2 cellular contexts compared by ENCODE assay signal in the genomic region with DNA sequence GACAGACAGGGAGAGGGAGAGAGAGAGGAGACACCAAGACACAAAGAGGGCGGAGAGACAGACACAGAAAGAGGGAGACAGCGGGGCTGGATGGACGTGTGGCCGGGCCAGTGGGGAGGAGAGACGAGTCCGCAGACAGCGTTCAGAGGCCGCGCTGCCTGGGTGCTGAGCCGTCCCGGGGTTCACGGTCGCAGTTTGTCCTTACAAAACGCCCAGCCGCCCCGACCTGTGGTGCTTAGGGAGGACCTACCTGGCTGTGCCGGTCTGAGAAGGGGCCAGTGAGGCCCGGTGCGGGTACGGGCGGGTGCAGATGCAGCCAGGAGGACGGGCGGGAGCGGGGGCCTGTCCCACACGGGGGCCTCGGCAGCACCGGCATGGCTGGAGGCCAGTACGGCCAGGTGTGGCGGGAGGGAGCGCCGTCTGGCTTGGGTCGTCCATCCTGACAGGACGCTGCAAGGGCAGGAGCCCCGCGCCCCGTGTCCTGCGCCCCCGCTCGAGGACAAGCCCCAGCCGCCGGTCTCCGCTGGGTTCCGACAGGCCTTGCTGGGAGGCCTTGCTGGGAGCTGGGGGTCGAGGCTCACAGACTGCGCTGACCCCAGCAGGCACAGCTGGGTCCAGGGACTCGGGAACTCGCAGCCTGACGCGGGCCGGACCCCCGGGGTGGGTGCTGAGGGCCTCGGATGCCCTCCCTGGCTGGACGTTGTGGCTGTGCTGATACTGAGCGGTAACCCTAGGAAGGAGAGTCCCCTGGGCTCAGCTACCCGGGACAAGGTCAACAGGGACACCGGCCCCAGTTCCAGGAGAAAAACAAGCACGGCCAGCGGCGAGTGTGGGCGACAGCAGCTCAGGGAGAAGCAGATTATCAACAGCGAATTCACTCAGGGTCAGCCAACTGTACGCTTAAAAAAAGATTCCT.
TF ChIP-seq lines count a peak whose summit lies in the region.

No MANE protein-coding gene starts in this region.

TF ChIP-seq in HEK293, 187 proteins besides CTCF, POLR2A, EP300 and RAD21:
- TF ChIP-seq YY1 (tag by site-specific recombination; IDR thresholded peaks at IDR 0.05) (no peak), ZFHX2 (tag by site-specific recombination; conservative IDR thresholded peaks at IDR 0.05) (peak; percentile 27; the same call in 1 of the 2 replicates), ZNF624 (tag by site-specific recombination; IDR thresholded peaks at IDR 0.05) (no peak), ZBTB17 (tag by site-specific recombination; IDR thresholded peaks at IDR 0.05) (peak; percentile 42; the same call in 1 of the 2 replicates), GLIS2 (tag by site-specific recombination; IDR thresholded peaks at IDR 0.05) (peak; percentile 71), ZNF202 (tag by site-specific recombination; IDR thresholded peaks at IDR 0.05; ENCODE audit: borderline replicate concordance) (0 out of 2 replicates have a peak, but pooled peaks have one; percentile 2), ZNF600 (tag by site-specific recombination; IDR thresholded peaks at IDR 0.05) (peak; percentile 18; the same call in 1 of the 2 replicates), ZNF366 (tag by site-specific recombination; conservative IDR thresholded peaks at IDR 0.05) (0 out of 2 replicates have a peak, but pooled peaks have one; percentile 8)

TF ChIP-seq in HepG2, 621 proteins besides CTCF, POLR2A, EP300 and RAD21 (continues in another document):
- no peak for TF ChIP-seq MYNN (CRISPR knock-in tag; IDR thresholded peaks at IDR 0.05; ENCODE audit: low read depth)
- TF ChIP-seq HNRNPH1 (optimal IDR thresholded peaks at IDR 0.05; ENCODE audit: low read depth, low read length), result no peak
- no peak for TF ChIP-seq TBP (CRISPR knock-in tag; IDR thresholded peaks at IDR 0.05)
- TF ChIP-seq TSC22D2 (CRISPR knock-in tag; IDR thresholded peaks at IDR 0.05; ENCODE audit: borderline replicate concordance), result no peak; the same call in 1 of the 2 replicates
- TF ChIP-seq ZNF331 (CRISPR knock-in tag; IDR thresholded peaks at IDR 0.05), result no peak
- TF ChIP-seq ZNF670 (CRISPR knock-in tag; IDR thresholded peaks at IDR 0.05; ENCODE audit: borderline replicate concordance), result no peak
- TF ChIP-seq KAT2B (IDR thresholded peaks at IDR 0.05; ENCODE audit: borderline replicate concordance, low read depth, low read length), result no peak
- TF ChIP-seq ZNF143 (CRISPR knock-in tag; IDR thresholded peaks at IDR 0.05), result 0 out of 2 replicates have a peak, but pooled peaks have one; percentile 22
- TF ChIP-seq, protein P1, sequence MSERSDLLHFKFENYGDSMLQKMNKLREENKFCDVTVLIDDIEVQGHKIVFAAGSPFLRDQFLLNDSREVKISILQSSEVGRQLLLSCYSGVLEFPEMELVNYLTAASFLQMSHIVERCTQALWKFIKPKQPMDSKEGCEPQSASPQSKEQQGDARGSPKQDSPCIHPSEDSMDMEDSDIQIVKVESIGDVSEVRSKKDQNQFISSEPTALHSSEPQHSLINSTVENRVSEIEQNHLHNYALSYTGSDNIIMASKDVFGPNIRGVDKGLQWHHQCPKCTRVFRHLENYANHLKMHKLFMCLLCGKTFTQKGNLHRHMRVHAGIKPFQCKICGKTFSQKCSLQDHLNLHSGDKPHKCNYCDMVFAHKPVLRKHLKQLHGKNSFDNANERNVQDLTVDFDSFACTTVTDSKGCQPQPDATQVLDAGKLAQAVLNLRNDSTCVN (CRISPR knock-in tag; IDR thresholded peaks at IDR 0.05; ENCODE audit: borderline replicate concordance), result no peak
- no peak for TF ChIP-seq HCFC1 (IDR thresholded peaks at IDR 0.05; ENCODE audit: low read depth, low read length)
- 0 out of 2 replicates have a peak, but pooled peaks have one; percentile 18 for TF ChIP-seq SP5 (CRISPR knock-in tag; IDR thresholded peaks at IDR 0.05; ENCODE audit: borderline replicate concordance, low read depth)
- TF ChIP-seq PPARG (CRISPR knock-in tag; conservative IDR thresholded peaks at IDR 0.05), result no peak
- no peak for TF ChIP-seq FLYWCH1 (CRISPR knock-in tag; IDR thresholded peaks at IDR 0.05)
- TF ChIP-seq, protein P2, sequence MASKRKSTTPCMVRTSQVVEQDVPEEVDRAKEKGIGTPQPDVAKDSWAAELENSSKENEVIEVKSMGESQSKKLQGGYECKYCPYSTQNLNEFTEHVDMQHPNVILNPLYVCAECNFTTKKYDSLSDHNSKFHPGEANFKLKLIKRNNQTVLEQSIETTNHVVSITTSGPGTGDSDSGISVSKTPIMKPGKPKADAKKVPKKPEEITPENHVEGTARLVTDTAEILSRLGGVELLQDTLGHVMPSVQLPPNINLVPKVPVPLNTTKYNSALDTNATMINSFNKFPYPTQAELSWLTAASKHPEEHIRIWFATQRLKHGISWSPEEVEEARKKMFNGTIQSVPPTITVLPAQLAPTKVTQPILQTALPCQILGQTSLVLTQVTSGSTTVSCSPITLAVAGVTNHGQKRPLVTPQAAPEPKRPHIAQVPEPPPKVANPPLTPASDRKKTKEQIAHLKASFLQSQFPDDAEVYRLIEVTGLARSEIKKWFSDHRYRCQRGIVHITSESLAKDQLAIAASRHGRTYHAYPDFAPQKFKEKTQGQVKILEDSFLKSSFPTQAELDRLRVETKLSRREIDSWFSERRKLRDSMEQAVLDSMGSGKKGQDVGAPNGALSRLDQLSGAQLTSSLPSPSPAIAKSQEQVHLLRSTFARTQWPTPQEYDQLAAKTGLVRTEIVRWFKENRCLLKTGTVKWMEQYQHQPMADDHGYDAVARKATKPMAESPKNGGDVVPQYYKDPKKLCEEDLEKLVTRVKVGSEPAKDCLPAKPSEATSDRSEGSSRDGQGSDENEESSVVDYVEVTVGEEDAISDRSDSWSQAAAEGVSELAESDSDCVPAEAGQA (IDR thresholded peaks at IDR 0.05; ENCODE audit: low read depth), result no peak
- TF ChIP-seq, protein P2 (CRISPR knock-in tag; IDR thresholded peaks at IDR 0.05; ENCODE audit: borderline replicate concordance), result no peak
- no peak for TF ChIP-seq ZNF598 (CRISPR knock-in tag; IDR thresholded peaks at IDR 0.05; ENCODE audit: borderline replicate concordance)
- TF ChIP-seq, protein P3, sequence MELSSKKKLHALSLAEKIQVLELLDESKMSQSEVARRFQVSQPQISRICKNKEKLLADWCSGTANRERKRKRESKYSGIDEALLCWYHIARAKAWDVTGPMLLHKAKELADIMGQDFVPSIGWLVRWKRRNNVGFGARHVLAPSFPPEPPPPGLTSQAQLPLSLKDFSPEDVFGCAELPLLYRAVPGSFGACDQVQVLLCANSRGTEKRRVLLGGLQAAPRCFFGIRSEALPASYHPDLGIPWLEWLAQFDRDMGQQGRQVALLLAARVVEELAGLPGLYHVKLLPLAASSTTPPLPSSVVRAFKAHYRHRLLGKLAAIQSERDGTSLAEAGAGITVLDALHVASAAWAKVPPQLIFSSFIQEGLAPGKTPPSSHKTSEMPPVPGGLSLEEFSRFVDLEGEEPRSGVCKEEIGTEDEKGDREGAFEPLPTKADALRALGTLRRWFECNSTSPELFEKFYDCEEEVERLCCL (CRISPR knock-in tag; IDR thresholded peaks at IDR 0.05; ENCODE audit: borderline replicate concordance), result peak; percentile 33; the same call in 1 of the 2 replicates
- no peak for TF ChIP-seq ZNF777 (CRISPR knock-in tag; IDR thresholded peaks at IDR 0.05)
- TF ChIP-seq, protein P4, sequence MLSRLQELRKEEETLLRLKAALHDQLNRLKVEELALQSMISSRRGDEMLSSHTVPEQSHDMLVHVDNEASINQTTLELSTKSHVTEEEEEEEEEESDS (CRISPR knock-in tag; IDR thresholded peaks at IDR 0.05; ENCODE audit: borderline replicate concordance), result peak; percentile 39; the same call in 1 of the 2 replicates
- 0 out of 2 replicates have a peak, but pooled peaks have one; percentile 54 for TF ChIP-seq ZNF510 (CRISPR knock-in tag; IDR thresholded peaks at IDR 0.05; ENCODE audit: low read depth)
- TF ChIP-seq, protein P5, sequence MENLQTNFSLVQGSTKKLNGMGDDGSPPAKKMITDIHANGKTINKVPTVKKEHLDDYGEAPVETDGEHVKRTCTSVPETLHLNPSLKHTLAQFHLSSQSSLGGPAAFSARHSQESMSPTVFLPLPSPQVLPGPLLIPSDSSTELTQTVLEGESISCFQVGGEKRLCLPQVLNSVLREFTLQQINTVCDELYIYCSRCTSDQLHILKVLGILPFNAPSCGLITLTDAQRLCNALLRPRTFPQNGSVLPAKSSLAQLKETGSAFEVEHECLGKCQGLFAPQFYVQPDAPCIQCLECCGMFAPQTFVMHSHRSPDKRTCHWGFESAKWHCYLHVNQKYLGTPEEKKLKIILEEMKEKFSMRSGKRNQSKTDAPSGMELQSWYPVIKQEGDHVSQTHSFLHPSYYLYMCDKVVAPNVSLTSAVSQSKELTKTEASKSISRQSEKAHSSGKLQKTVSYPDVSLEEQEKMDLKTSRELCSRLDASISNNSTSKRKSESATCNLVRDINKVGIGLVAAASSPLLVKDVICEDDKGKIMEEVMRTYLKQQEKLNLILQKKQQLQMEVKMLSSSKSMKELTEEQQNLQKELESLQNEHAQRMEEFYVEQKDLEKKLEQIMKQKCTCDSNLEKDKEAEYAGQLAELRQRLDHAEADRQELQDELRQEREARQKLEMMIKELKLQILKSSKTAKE (CRISPR knock-in tag; IDR thresholded peaks at IDR 0.05; ENCODE audit: borderline replicate concordance), result peak; percentile 31; the same call in 1 of the 2 replicates
- no peak for TF ChIP-seq IRX3 (CRISPR knock-in tag; IDR thresholded peaks at IDR 0.05; ENCODE audit: borderline replicate concordance, low read depth)
- no peak for TF ChIP-seq ZNF446 (CRISPR knock-in tag; IDR thresholded peaks at IDR 0.05)
- no peak; the same call in 1 of the 2 replicates for TF ChIP-seq RARA (CRISPR knock-in tag; IDR thresholded peaks at IDR 0.05)
- TF ChIP-seq MYC (CRISPR knock-in tag; IDR thresholded peaks at IDR 0.05; ENCODE audit: borderline replicate concordance), result peak; percentile 46; the same call in 1 of the 2 replicates
- TF ChIP-seq ZNF557 (CRISPR knock-in tag; IDR thresholded peaks at IDR 0.05), result no peak
- no peak for TF ChIP-seq LCORL (IDR thresholded peaks at IDR 0.05)
- no peak; the same call in 1 of the 2 replicates for TF ChIP-seq LCORL (CRISPR knock-in tag; IDR thresholded peaks at IDR 0.05)
- TF ChIP-seq NR2F2 (IDR thresholded peaks at IDR 0.05; ENCODE audit: borderline replicate concordance, low read depth), result no peak
- TF ChIP-seq ZMAT3 (CRISPR knock-in tag; conservative IDR thresholded peaks at IDR 0.05), result 0 out of 2 replicates have a peak, but pooled peaks have one; percentile 54
- TF ChIP-seq NAIF1 (CRISPR knock-in tag; IDR thresholded peaks at IDR 0.05; ENCODE audit: borderline replicate concordance), result no peak; the same call in 1 of the 2 replicates
- 0 out of 2 replicates have a peak, but pooled peaks have one; percentile 24 for TF ChIP-seq ZNF780A (CRISPR knock-in tag; IDR thresholded peaks at IDR 0.05)
- TF ChIP-seq BORCS8-MEF2B (CRISPR knock-in tag; IDR thresholded peaks at IDR 0.05), result 0 out of 2 replicates have a peak, but pooled peaks have one; percentile 35
- TF ChIP-seq, protein P6, sequence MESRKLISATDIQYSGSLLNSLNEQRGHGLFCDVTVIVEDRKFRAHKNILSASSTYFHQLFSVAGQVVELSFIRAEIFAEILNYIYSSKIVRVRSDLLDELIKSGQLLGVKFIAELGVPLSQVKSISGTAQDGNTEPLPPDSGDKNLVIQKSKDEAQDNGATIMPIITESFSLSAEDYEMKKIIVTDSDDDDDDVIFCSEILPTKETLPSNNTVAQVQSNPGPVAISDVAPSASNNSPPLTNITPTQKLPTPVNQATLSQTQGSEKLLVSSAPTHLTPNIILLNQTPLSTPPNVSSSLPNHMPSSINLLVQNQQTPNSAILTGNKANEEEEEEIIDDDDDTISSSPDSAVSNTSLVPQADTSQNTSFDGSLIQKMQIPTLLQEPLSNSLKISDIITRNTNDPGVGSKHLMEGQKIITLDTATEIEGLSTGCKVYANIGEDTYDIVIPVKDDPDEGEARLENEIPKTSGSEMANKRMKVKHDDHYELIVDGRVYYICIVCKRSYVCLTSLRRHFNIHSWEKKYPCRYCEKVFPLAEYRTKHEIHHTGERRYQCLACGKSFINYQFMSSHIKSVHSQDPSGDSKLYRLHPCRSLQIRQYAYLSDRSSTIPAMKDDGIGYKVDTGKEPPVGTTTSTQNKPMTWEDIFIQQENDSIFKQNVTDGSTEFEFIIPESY (CRISPR knock-in tag; IDR thresholded peaks at IDR 0.05), result peak; percentile 16; the same call in 1 of the 2 replicates
- TF ChIP-seq, protein P7, sequence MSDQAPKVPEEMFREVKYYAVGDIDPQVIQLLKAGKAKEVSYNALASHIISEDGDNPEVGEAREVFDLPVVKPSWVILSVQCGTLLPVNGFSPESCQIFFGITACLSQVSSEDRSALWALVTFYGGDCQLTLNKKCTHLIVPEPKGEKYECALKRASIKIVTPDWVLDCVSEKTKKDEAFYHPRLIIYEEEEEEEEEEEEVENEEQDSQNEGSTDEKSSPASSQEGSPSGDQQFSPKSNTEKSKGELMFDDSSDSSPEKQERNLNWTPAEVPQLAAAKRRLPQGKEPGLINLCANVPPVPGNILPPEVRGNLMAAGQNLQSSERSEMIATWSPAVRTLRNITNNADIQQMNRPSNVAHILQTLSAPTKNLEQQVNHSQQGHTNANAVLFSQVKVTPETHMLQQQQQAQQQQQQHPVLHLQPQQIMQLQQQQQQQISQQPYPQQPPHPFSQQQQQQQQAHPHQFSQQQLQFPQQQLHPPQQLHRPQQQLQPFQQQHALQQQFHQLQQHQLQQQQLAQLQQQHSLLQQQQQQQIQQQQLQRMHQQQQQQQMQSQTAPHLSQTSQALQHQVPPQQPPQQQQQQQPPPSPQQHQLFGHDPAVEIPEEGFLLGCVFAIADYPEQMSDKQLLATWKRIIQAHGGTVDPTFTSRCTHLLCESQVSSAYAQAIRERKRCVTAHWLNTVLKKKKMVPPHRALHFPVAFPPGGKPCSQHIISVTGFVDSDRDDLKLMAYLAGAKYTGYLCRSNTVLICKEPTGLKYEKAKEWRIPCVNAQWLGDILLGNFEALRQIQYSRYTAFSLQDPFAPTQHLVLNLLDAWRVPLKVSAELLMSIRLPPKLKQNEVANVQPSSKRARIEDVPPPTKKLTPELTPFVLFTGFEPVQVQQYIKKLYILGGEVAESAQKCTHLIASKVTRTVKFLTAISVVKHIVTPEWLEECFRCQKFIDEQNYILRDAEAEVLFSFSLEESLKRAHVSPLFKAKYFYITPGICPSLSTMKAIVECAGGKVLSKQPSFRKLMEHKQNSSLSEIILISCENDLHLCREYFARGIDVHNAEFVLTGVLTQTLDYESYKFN (CRISPR knock-in tag; conservative IDR thresholded peaks at IDR 0.05), result 0 out of 2 replicates have a peak, but pooled peaks have one; percentile 8
